In the genomic region with DNA sequence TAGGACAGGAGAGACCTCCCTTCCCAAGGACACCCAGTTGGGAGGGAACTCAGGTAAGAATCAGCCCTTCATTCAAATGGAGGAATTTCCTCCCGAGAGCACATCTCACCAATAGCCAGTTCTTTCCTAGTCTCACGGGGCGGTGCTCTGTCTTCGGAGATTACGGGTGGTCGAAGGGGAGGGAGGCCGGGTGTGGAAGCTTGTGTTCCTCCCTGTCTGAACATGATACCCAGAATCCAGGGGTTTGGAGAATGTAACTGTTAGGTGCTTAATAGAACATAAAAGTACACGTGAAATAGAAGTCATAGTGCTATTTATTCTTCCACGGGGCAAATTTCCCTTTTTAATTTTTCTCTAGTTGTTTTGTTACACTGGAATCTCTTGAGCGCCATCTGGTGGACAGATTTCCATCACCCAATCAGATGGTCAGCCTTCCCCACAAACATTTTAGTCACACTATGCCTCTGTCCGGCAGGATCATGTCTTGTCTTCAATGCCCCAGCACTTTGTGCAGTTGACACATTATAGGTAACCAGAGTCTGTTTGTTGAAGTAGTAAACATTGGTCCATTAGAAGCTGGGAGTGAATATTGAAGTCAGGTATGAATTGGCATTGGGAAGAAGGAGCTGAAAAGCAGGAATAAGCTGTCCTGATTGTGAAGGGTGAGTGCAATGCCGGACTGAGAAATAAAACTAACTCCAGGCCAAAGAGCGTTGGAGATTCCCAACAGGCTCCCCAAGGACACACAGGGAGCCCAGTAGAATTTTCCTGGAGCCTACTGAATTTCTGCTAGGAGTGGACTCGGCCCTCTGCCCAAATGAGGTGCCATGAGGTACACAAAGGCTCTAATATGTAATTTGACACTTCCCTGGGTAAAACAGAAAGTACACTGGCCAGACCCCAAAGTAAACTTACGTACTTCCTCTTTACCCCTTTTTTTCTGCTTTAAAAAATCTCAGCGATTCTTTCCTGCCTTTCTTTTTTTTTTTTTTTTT, we compare ENCODE assay signal across 8 cellular contexts. TPM values are rescaled to one million over a fixed set of nuclear protein-coding genes. Genes with fewer than 3 reads are reported as not detected.
DNase-seq lines count a peak whose midpoint lies in the region; ATAC-seq, FAIRE-seq and TF ChIP-seq lines count a peak whose summit lies in the region.

No MANE protein-coding gene starts in this region.

- H3K4me3 ChIP-seq in epithelial cell of esophagus (ENCODE audit: low read length) = peak overlapping the region; percentile 47

- DNase-seq in Right ventricle myocardium inferior (ENCODE audit: missing footprints) = no peak
- no peak for DNase-seq in cardiac septum (ENCODE audit: low spot score)
- peak; percentile 60 for DNase-seq in HTR-8/SVneo (ENCODE audit: insufficient read length, low spot score)
- peak; percentile 41 for DNase-seq in NOMO-1 treated with dmso at 0.1 percent for 144 hours (lab: John Stamatoyannopoulos, UW; ENCODE audit: unreplicated experiment)
- DNase-seq in activated CD8-positive, alpha-beta memory T cell treated with anti-CD3 and anti-CD28 coated beads, Interleukin-2, amount 50 U/mL, for 24 hours (ENCODE audit: extremely low read depth) = peak; percentile 34
- peak; percentile 91 for DNase-seq in epithelial cell of esophagus (ENCODE audit: low read depth)
- peak; percentile 89 for DNase-seq in mucosa of gallbladder (ENCODE audit: low spot score)
- peak; percentile 8 to 42 for DNase-seq in stimulated activated CD8-positive, alpha-beta memory T cell treated with anti-CD3 and anti-CD28 coated beads, Interleukin-4, amount 100 ng/mL, for 4 hours (ENCODE audit: low read depth in 2 of 2, low spot score in 1 of 2)

- intact Hi-C loops in Right ventricle myocardium inferior (cut with DNase I) = loop anchor here (5.0 kb wide), 1 partner anchor 63 kb away; no protein-coding TSS in a partner anchor
- intact Hi-C loops in cardiac septum (cut with DNase I) = loop anchor here (1.0 kb wide), 1 partner anchor 62 kb away; no protein-coding TSS in a partner anchor

- ATAC-seq in Right ventricle myocardium inferior = peak; percentile 56

- FAIRE-seq in HTR-8/SVneo (lab: Jason Lieb, UNC) = no peak

- TF ChIP-seq CTCF in epithelial cell of esophagus (IDR thresholded peaks at IDR 0.05; ENCODE audit: insufficient read depth, low read depth, low read length, missing control alignments) = peak; percentile 84

RNA-seq across cellular contexts. Expression of a gene that starts 27.6 kb away (rescaled TPM):
- total RNA-seq in Right ventricle myocardium inferior = 8.8 TPM
- total RNA-seq in cardiac septum = 15.1 TPM
- total RNA-seq in mucosa of gallbladder = 2.9 TPM

RNA-seq across cellular contexts. Expression of a gene that starts 36.1 kb away (rescaled TPM):
- total RNA-seq in Right ventricle myocardium inferior (9.7 TPM), cardiac septum (7.4 TPM), mucosa of gallbladder (12.8 TPM)

Comparison
In these comparisons a context has a peak if more than half of its experiments do, and no peak if none do; other contexts are left out.
1. DNase-seq: peak in HTR-8/SVneo (single experiment), NOMO-1 treated with dmso at 0.1 percent for 144 hours (single experiment), activated CD8-positive, alpha-beta memory T cell treated with anti-CD3 and anti-CD28 coated beads, Interleukin-2, amount 50 U/mL, for 24 hours (single experiment), epithelial cell of esophagus (single experiment), mucosa of gallbladder (single experiment) and stimulated activated CD8-positive, alpha-beta memory T cell treated with anti-CD3 and anti-CD28 coated beads, Interleukin-4, amount 100 ng/mL, for 4 hours (2 of 2); none in Right ventricle myocardium inferior (single experiment) and cardiac septum (single experiment).